ENCODE assay signal across 20 cellular contexts in genomic region chr5:19739691-19740090, GRCh38.
DNase-seq lines count a peak whose midpoint lies in the region; ATAC-seq lines count a peak whose summit lies in the region.
"Had no signal": no experiment of that assay in that cellular context is flagged by ENCODE, and none has a peak within 500 bp of the region (broad histone marks: within the 10 kb centered on the region; RNA-seq: fewer than 3 reads in every experiment).

No MANE protein-coding gene starts in this region.

- no peaks in the 10 kb centered on the region for H3K9me3 ChIP-seq in MG63
- H3K9me3 ChIP-seq: HAP-1 had no signal

- in situ Hi-C loops in ACHN (cut with HindIII; ENCODE audit: low pct_ligation_motif_present, low pct_unique_long_range_greater_than_20kb, low sequenced_read_pairs) = no loop called here

- DNase-seq in COR-L47 (lab: John Stamatoyannopoulos, UW) (peak; percentile 84), NCI-H1694 (lab: John Stamatoyannopoulos, UW) (peak; percentile 35), NCI-H748 treated with DMSO at 0.1 percent for 48 hours (lab: John Stamatoyannopoulos, UW) (peak; percentile 31), foreskin melanocyte (peak; percentile 38), MG63 (no peak), DMS53 treated with DMSO at 0.1 percent for 48 hours (lab: John Stamatoyannopoulos, UW; ENCODE audit: unreplicated experiment) (no peak), ACHN (no peak)
- DNase-seq: activated CD4-positive, alpha-beta T cell treated with anti-CD3 and anti-CD28 coated beads, Interleukin-2, amount 10 ng/mL, durations not matched to agents 24 days and 14 days; activated CD8-positive, alpha-beta memory T cell treated with anti-CD3 and anti-CD28 coated beads, Interleukin-2, amount 50 U/mL, for 48 hours; activated gamma-delta T cell; CD4-positive, CD25-positive, alpha-beta regulatory T cell; central memory CD4-positive, alpha-beta T cell; IMR-90; islet precursor cell; mammary epithelial cell; natural killer cell; small intestine; stimulated activated CD4-positive, alpha-beta T cell treated with anti-CD3 and anti-CD28 coated beads, Interleukin-4, amount 100 ng/mL, for 1 hour had no signal

- no peaks in the 10 kb centered on the region for H3K36me3 ChIP-seq in MG63
- H3K36me3 ChIP-seq: HAP-1 had no signal

- no peaks in the 10 kb centered on the region for H3K27me3 ChIP-seq in MG63

- H3K4me3 ChIP-seq in MG63 = no peak overlapping the region
- H3K4me3 ChIP-seq: HAP-1 had no signal

- no peak for ATAC-seq in GM21526 (IDR thresholded peaks at IDR 0.05; ENCODE audit: low FRiP score, unreplicated experiment)
- ATAC-seq: natural killer cell had no signal

Comparison
In these comparisons a context has a peak if more than half of its experiments do, and no peak if none do; other contexts are left out.
1. DNase-seq: peak in COR-L47 (single experiment), NCI-H1694 (single experiment), NCI-H748 treated with DMSO at 0.1 percent for 48 hours (single experiment) and foreskin melanocyte (single experiment); none in MG63 (single experiment), DMS53 treated with DMSO at 0.1 percent for 48 hours (single experiment) and ACHN (single experiment).